ENCODE assay signal across 9 cellular contexts in genomic region chr5:91332267-91333044, GRCh38. TPM values are rescaled to one million over a fixed set of nuclear protein-coding genes. Genes with fewer than 3 reads are reported as not detected.
A peak's percentile ranks its signal among the peaks of the same experiment; 100 is the strongest.
DNase-seq lines count a peak whose midpoint lies in the region; ATAC-seq, FAIRE-seq and TF ChIP-seq lines count a peak whose summit lies in the region.
"Had no signal": no experiment of that assay in that cellular context is flagged by ENCODE, and none has a peak within 500 bp of the region (broad histone marks: within the 10 kb centered on the region; RNA-seq: fewer than 3 reads in every experiment).

No MANE protein-coding gene starts in this region.

- no peak for TF ChIP-seq CTCF in endodermal cell (conservative IDR thresholded peaks at IDR 0.05)

- no peak overlapping the region for H3K27ac Mint-ChIP-seq in endodermal cell

- no peak overlapping the region for H3K27ac ChIP-seq in endodermal cell (ENCODE audit: low read depth, low read length)

- no peaks in the 10 kb centered on the region for H3K36me3 Mint-ChIP-seq in endodermal cell (ENCODE audit: low read depth)

- 77 to 84% methylated on average over 7 to 8 of the region's 8 CpGs for WGBS in endodermal cell (ENCODE audit: insufficient coverage in 1 of 2, insufficient read length in 1 of 2), 2 experiments

- no peaks in the 10 kb centered on the region for H3K36me3 ChIP-seq in endodermal cell (ENCODE audit: control insufficient read depth, insufficient read depth, low read length)

- peaks cover 17% of the 10 kb centered on the region for H3K4me1 Mint-ChIP-seq in endodermal cell

- H3K9me3 ChIP-seq in endodermal cell (ENCODE audit: control insufficient read depth, low read length), result no peaks in the 10 kb centered on the region

- no peaks in the 10 kb centered on the region for H3K27me3 ChIP-seq in endodermal cell (ENCODE audit: control insufficient read depth, insufficient read depth, low read length, poor library complexity, severe bottlenecking)

- peaks cover 5% of the 10 kb centered on the region for H3K4me1 ChIP-seq in endodermal cell (ENCODE audit: control insufficient read depth, insufficient read depth, low read length)

- POLR2A ChIA-PET in HEK293T (lab: Yijun Ruan, JAX), result interaction anchor here (0.7 kb wide), 1 partner anchor 49 kb away, joined by 3 read pairs; no protein-coding TSS in a partner anchor

- no peak for TF ChIP-seq POLR2A in GM12891 (IDR thresholded peaks at IDR 0.05; ENCODE audit: low read depth, low read length)

- no peak overlapping the region for H3K4me3 ChIP-seq in endodermal cell (ENCODE audit: low read length)

- H3K4me3 Mint-ChIP-seq in endodermal cell, result no peak overlapping the region

- H3K9ac ChIP-seq in endodermal cell (ENCODE audit: extremely low read depth, low read length, poor library complexity, severe bottlenecking), result no peak overlapping the region

- FAIRE-seq in GM12891 (lab: Jason Lieb, UNC), result no peak
- FAIRE-seq: TTC549 had no signal

- CTCF ChIA-PET in HEK293T (lab: Yijun Ruan, JAX), result interaction anchor here (0.6 kb wide), 1 partner anchor 122 kb away, joined by 3 read pairs; no protein-coding TSS in a partner anchor

- peak; percentile 87 for ATAC-seq in GM21423 (IDR thresholded peaks at IDR 0.05; ENCODE audit: unreplicated experiment)
- ATAC-seq in HG03469 (IDR thresholded peaks at IDR 0.05; ENCODE audit: unreplicated experiment), result no peak

- H3K9me3 Mint-ChIP-seq in endodermal cell, result no peaks in the 10 kb centered on the region

- peak; percentile 94 for DNase-seq in A172 (ENCODE audit: low spot score)
- DNase-seq in MV-4-11 (lab: John Stamatoyannopoulos, UW), result peak; percentile 68
- DNase-seq in endodermal cell, result peak; percentile 61
- no peak for DNase-seq in HEK293T (ENCODE audit: extremely low spot score)
- no peak for DNase-seq in GM12891 (ENCODE audit: insufficient read length, low spot score)
- no peak for DNase-seq in DMS153 (lab: John Stamatoyannopoulos, UW)

- no peaks in the 10 kb centered on the region for H3K27me3 Mint-ChIP-seq in endodermal cell (ENCODE audit: insufficient read depth)

TF ChIP-seq in HEK293T, 16 proteins besides CTCF, POLR2A, EP300 and RAD21:
- TF ChIP-seq FOXK2 (IDR thresholded peaks at IDR 0.05) (no peak), ELF4 (IDR thresholded peaks at IDR 0.05) (no peak), CTBP1 (IDR thresholded peaks at IDR 0.05; ENCODE audit: borderline replicate concordance) (no peak), LEF1 (IDR thresholded peaks at IDR 0.05; ENCODE audit: borderline replicate concordance) (no peak), NFRKB (IDR thresholded peaks at IDR 0.05) (no peak), FOXM1 (IDR thresholded peaks at IDR 0.05; ENCODE audit: borderline replicate concordance) (no peak), TARDBP (IDR thresholded peaks at IDR 0.05) (no peak), SUZ12 (IDR thresholded peaks at IDR 0.05) (no peak), ZNF384 (IDR thresholded peaks at IDR 0.05) (no peak), FOXA1 (IDR thresholded peaks at IDR 0.05) (no peak), HDGF (IDR thresholded peaks at IDR 0.05; ENCODE audit: borderline replicate concordance) (no peak), BHLHE40 (IDR thresholded peaks at IDR 0.05; ENCODE audit: borderline replicate concordance) (no peak), SP1 (IDR thresholded peaks at IDR 0.05) (no peak), ARNT (IDR thresholded peaks at IDR 0.05) (no peak), PKNOX1 (IDR thresholded peaks at IDR 0.05) (no peak), L3MBTL2 (conservative IDR thresholded peaks at IDR 0.05) (no peak)

TF ChIP-seq in GM12891, 5 proteins besides CTCF, POLR2A, EP300 and RAD21:
- TF ChIP-seq POU2F2 (IDR thresholded peaks at IDR 0.05; ENCODE audit: low read depth, low read length) (no peak), POLR2AphosphoS5 (IDR thresholded peaks at IDR 0.05; ENCODE audit: low read depth, low read length) (no peak), TAF1 (IDR thresholded peaks at IDR 0.05; ENCODE audit: low read depth, low read length) (no peak), PAX5 (IDR thresholded peaks at IDR 0.05; ENCODE audit: insufficient read depth, low read length, severe bottlenecking) (no peak), SPI1 (IDR thresholded peaks at IDR 0.05; ENCODE audit: low read depth, low read length) (no peak)

RNA-seq across cellular contexts. Expression of gene ARRDC3, which starts 50.7 kb away (rescaled TPM):
- 17.6 and 19.0 TPM in 2 replicates for total RNA-seq in A172 (2014; rRNA removed; shearing (Covaris generic))
- total RNA-seq in endodermal cell, result 10 to 100 TPM; 30.5 to 60.7 TPM
- polyA plus RNA-seq in endodermal cell (2013, experiment 1 of 2), result 55.6 TPM
- polyA plus RNA-seq in endodermal cell (2013, experiment 2 of 2), result 57.6 TPM
- 5.3 TPM for polyA plus RNA-seq in GM12891 (2012; ENCODE audit: low read depth, missing spikeins)

Comparison
In these comparisons a context has a peak if more than half of its experiments do, and no peak if none do; other contexts are left out.
1. DNase-seq: peak in A172 (single experiment), MV-4-11 (single experiment) and endodermal cell (single experiment); none in HEK293T (single experiment), GM12891 (single experiment) and DMS153 (single experiment).